9 cellular contexts compared by ENCODE assay signal in genomic region chr6:17863971-17864754, GRCh38.
DNase-seq lines count a peak whose midpoint lies in the region; ATAC-seq and TF ChIP-seq lines count a peak whose summit lies in the region.
"Had no signal": no experiment of that assay in that cellular context is flagged by ENCODE, and none has a peak within 500 bp of the region (broad histone marks: within the 10 kb centered on the region; RNA-seq: fewer than 3 reads in every experiment).

No MANE protein-coding gene starts in this region.

- no peaks in the 10 kb centered on the region for H3K27me3 ChIP-seq in BJ (ENCODE audit: control insufficient read depth, insufficient read depth, low read length)
- no peaks in the 10 kb centered on the region for H3K27me3 ChIP-seq in osteoblast (ENCODE audit: insufficient read depth, low read length)
- no peaks in the 10 kb centered on the region for H3K27me3 ChIP-seq in ovary

- H2AFZ ChIP-seq in osteoblast (ENCODE audit: low read length), result no peak overlapping the region

- no peak overlapping the region for H3K4me3 ChIP-seq in BJ (ENCODE audit: low read depth, low read length)
- no peak overlapping the region for H3K4me3 ChIP-seq in fibroblast of pulmonary artery (replicated peaks; ENCODE audit: low read depth, low read length)
- no peak overlapping the region for H3K4me3 ChIP-seq in osteoblast (ENCODE audit: insufficient read depth, low read length)
- no peak overlapping the region for H3K4me3 ChIP-seq in ovary

- CTCF ChIA-PET in BJ (lab: Yijun Ruan, JAX), result interaction anchor here (0.6 to 2.4 kb wide), 3 partner anchors 98 to 298 kb away, joined by 3 to 10 read pairs (median 3); partner anchors contain the start of gene NHLRC1

- POLR2A ChIA-PET in BJ (lab: Charles Lee), result interaction anchor here (0.6 kb wide), 1 partner anchor 142 kb away, joined by 6 read pairs; no protein-coding TSS in a partner anchor

- peaks cover under 1% of the 10 kb centered on the region for H3K79me2 ChIP-seq in osteoblast (ENCODE audit: insufficient read depth, low read length)

- H3K36me3 ChIP-seq in BJ (ENCODE audit: control insufficient read depth, insufficient read depth, low read length), result no peaks in the 10 kb centered on the region; the same call in 1 of the 2 replicates
- no peaks in the 10 kb centered on the region for H3K36me3 ChIP-seq in osteoblast (ENCODE audit: insufficient read depth, low read length)
- H3K36me3 ChIP-seq in ovary, result no peaks in the 10 kb centered on the region

- no peaks in the 10 kb centered on the region for H3K9me3 ChIP-seq in osteoblast (ENCODE audit: low read depth, low read length)
- no peaks in the 10 kb centered on the region for H3K9me3 ChIP-seq in ovary

- H3K27ac ChIP-seq in osteoblast (ENCODE audit: low read depth, low read length) (peak overlapping the region; percentile 95), ovary (no peak overlapping the region)

- H3K27ac Mint-ChIP-seq in stimulated activated naive B cell treated with anti-CD40 and anti-IgM and Interleukin-4, amounts not matched to agents 10 μg/mL and 1 μg/mL and 100 μg/mL, for 72 hours, result no peak overlapping the region

- TF ChIP-seq CTCF in BJ (IDR thresholded peaks at IDR 0.05; ENCODE audit: insufficient read depth, low read depth, low read length) (no peak), fibroblast of pulmonary artery (IDR thresholded peaks at IDR 0.05; ENCODE audit: low read length, missing control alignments) (no peak), osteoblast (IDR thresholded peaks at IDR 0.05; ENCODE audit: extremely low read depth, low read depth, low read length) (no peak), ovary (IDR thresholded peaks at IDR 0.05) (no peak)

- TF ChIP-seq POLR2A in ovary (IDR thresholded peaks at IDR 0.05), result no peak

- H3K4me1 Mint-ChIP-seq in stimulated activated naive B cell treated with anti-CD40 and anti-IgM and Interleukin-4, amounts not matched to agents 10 μg/mL and 1 μg/mL and 100 μg/mL, for 72 hours, result peaks cover 0 to under 1% of the 10 kb centered on the region in 2 donors

- no peak for TF ChIP-seq EP300 in ovary (IDR thresholded peaks at IDR 0.05)

- no peaks in the 10 kb centered on the region for H4K20me1 ChIP-seq in osteoblast (ENCODE audit: insufficient read depth, low read length)

- H3K36me3 Mint-ChIP-seq in stimulated activated naive B cell treated with anti-CD40 and anti-IgM and Interleukin-4, amounts not matched to agents 10 μg/mL and 1 μg/mL and 100 μg/mL, for 72 hours, result no peaks in the 10 kb centered on the region

- ATAC-seq in SK-N-SH treated with all-trans-retinoic acid at 6 μM for 48 hours (peak; percentile 43), GM19035 (IDR thresholded peaks at IDR 0.05; ENCODE audit: unreplicated experiment) (no peak)
- ATAC-seq in stimulated activated naive B cell treated with anti-CD40 and anti-IgM and Interleukin-4, amounts not matched to agents 10 μg/mL and 1 μg/mL and 100 μg/mL, for 72 hours (replicated peaks), result no peak

- peak overlapping the region; percentile 37 for H3K4me2 ChIP-seq in osteoblast (ENCODE audit: insufficient read depth, low read length)

- no peak overlapping the region for H3K4me3 Mint-ChIP-seq in stimulated activated naive B cell treated with anti-CD40 and anti-IgM and Interleukin-4, amounts not matched to agents 10 μg/mL and 1 μg/mL and 100 μg/mL, for 72 hours

- DNase-seq in BJ (ENCODE audit: low read depth) (peak; percentile 59), fibroblast of pulmonary artery (ENCODE audit: low read depth) (peak; percentile 33), osteoblast (ENCODE audit: insufficient read length, low spot score, missing footprints) (peak; percentile 83), OCI-M2 (lab: John Stamatoyannopoulos, UW; ENCODE audit: unreplicated experiment) (no peak), ovary (no peak)
- no peak for DNase-seq in stimulated activated naive B cell treated with anti-CD40 and anti-IgM and Interleukin-4, amounts not matched to agents 10 μg/mL and 1 μg/mL and 100 μg/mL, for 72 hours
- DNase-seq: NCI-H1436 treated with DMSO at 0.1 percent for 48 hours had no signal

- H3K4me1 ChIP-seq in osteoblast (ENCODE audit: insufficient read depth, low read length), result peaks cover 58% of the 10 kb centered on the region
- peaks cover 12% of the 10 kb centered on the region for H3K4me1 ChIP-seq in ovary (ENCODE audit: insufficient read depth)

- 70 to 79% (median 77%) methylated on average over 11 of the region's 11 CpGs for WGBS in ovary, 3 donors

- intact Hi-C loops in ovary (cut with DNase I), result no loop called here

- no peaks in the 10 kb centered on the region for H3K9me3 Mint-ChIP-seq in stimulated activated naive B cell treated with anti-CD40 and anti-IgM and Interleukin-4, amounts not matched to agents 10 μg/mL and 1 μg/mL and 100 μg/mL, for 72 hours

- H3K27me3 Mint-ChIP-seq in stimulated activated naive B cell treated with anti-CD40 and anti-IgM and Interleukin-4, amounts not matched to agents 10 μg/mL and 1 μg/mL and 100 μg/mL, for 72 hours, result no peaks in the 10 kb centered on the region

TF ChIP-seq in SK-N-SH treated with all-trans-retinoic acid at 6 μM for 48 hours, 23 proteins besides CTCF, POLR2A, EP300 and RAD21:
- TF ChIP-seq TSHZ2 (CRISPR knock-in tag; IDR thresholded peaks at IDR 0.05) (no peak), ZFP30 (CRISPR knock-in tag; IDR thresholded peaks at IDR 0.05) (no peak), ESRRG (CRISPR knock-in tag; IDR thresholded peaks at IDR 0.05) (no peak), ZNF565 (CRISPR knock-in tag; conservative IDR thresholded peaks at IDR 0.05; ENCODE audit: low read depth) (no peak), POU6F1 (CRISPR knock-in tag; IDR thresholded peaks at IDR 0.05; ENCODE audit: borderline replicate concordance, low read depth) (no peak), OSR1 (CRISPR knock-in tag; IDR thresholded peaks at IDR 0.05) (no peak), SNAI2 (CRISPR knock-in tag; IDR thresholded peaks at IDR 0.05) (0 out of 2 replicates have a peak, but pooled peaks have one; percentile 17), PPARA (CRISPR knock-in tag; IDR thresholded peaks at IDR 0.05; ENCODE audit: borderline replicate concordance) (no peak)

Comparison
In these comparisons a context has a peak if more than half of its experiments do, and no peak if none do; other contexts are left out.
1. DNase-seq: peak in BJ (single experiment), fibroblast of pulmonary artery (single experiment) and osteoblast (single experiment); none in stimulated activated naive B cell treated with anti-CD40 and anti-IgM and Interleukin-4, amounts not matched to agents 10 μg/mL and 1 μg/mL and 100 μg/mL, for 72 hours (single experiment), OCI-M2 (single experiment) and ovary (0 of 5).